In the genomic region with DNA sequence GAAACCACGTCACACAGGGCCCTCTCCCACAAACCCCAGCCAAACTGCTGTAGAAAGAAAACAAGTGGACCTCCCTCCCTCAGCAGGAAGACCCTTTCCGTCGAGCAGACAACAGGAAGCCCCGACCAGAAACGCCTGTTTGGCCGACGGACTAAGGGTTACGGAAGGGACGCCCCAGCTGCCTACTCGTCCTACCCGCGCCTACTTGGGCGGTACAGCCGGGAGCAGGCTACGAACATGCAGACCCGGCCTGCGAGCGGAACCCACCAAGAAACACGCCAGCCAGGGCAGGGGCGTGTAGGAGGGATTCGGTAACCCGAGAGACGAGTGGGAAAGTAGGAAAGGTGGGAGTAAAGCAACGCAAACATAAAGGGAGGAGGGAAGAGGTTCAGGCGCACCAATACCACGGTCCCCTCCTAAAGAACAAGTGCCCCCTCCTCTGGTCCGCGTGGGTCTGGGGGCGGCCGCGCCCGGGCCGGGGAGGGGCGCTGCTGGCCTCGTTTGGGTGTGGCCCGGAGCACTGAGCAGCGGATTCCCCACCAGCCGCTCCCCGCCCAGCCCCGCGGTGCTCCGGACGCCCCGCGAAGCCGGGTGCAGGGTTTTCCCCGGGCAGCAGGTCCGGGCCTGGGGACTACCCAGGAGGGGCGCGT, we compare ENCODE assay signal across 8 cellular contexts. TPM values are rescaled to one million over a fixed set of nuclear protein-coding genes. Genes with fewer than 3 reads are reported as not detected.
DNase-seq lines count a peak whose midpoint lies in the region; ATAC-seq and TF ChIP-seq lines count a peak whose summit lies in the region.

No MANE protein-coding gene starts in this region.

- peaks cover 13% of the 10 kb centered on the region for H3F3A ChIP-seq in DOHH2 (ENCODE audit: control insufficient read depth, insufficient read depth)

- H3K9me3 Mint-ChIP-seq in activated T-helper 2 cell treated with anti-CD3 and anti-CD28 coated beads, Interferon-gamma antibody, Interleukin-2, Interleukin-4, amounts not matched to agents 10 μg/mL and 5 μg/mL and 100 μg/mL, durations not matched to agents 14 hours and 24 hours and 36 hours = no peaks in the 10 kb centered on the region

- peak overlapping the region; percentile 29 for H3K27ac ChIP-seq in DOHH2 (ENCODE audit: low read depth, low read length)

- peak overlapping the region; percentile 96 for H3K4me3 Mint-ChIP-seq in activated T-helper 2 cell treated with anti-CD3 and anti-CD28 coated beads, Interferon-gamma antibody, Interleukin-2, Interleukin-4, amounts not matched to agents 10 μg/mL and 5 μg/mL and 100 μg/mL, durations not matched to agents 14 hours and 24 hours and 36 hours (ENCODE audit: low read depth)

- H4K20me1 ChIP-seq in DOHH2 (ENCODE audit: control insufficient read depth, insufficient read depth, low read depth, low read length) = 0 out of 2 replicates have a peak, but pooled peaks cover 10% of the 10 kb centered on the region

- peaks cover 40% of the 10 kb centered on the region for H3K36me3 Mint-ChIP-seq in activated T-helper 2 cell treated with anti-CD3 and anti-CD28 coated beads, Interferon-gamma antibody, Interleukin-2, Interleukin-4, amounts not matched to agents 10 μg/mL and 5 μg/mL and 100 μg/mL, durations not matched to agents 14 hours and 24 hours and 36 hours (ENCODE audit: low read depth)

- peaks cover 15% of the 10 kb centered on the region for H3K36me3 ChIP-seq in DOHH2 (ENCODE audit: control insufficient read depth, low read length)

- DNase-seq in NCI-H748 (lab: John Stamatoyannopoulos, UW; ENCODE audit: unreplicated experiment) (peak; percentile 49), glomerular visceral epithelial cell (ENCODE audit: extremely low spot score) (peak; percentile 56), retina (peak; percentile 56), inferior parietal cortex (ENCODE audit: extremely low spot score) (no peak)
- peak; percentile 39 for DNase-seq in activated T-helper 2 cell treated with anti-CD3 and anti-CD28 coated beads, Interferon-gamma antibody, Interleukin-2, Interleukin-4, amounts not matched to agents 10 μg/mL and 5 μg/mL and 100 μg/mL, durations not matched to agents 14 hours and 24 hours and 36 hours (ENCODE audit: low spot score)

- H3K27me3 Mint-ChIP-seq in activated T-helper 2 cell treated with anti-CD3 and anti-CD28 coated beads, Interferon-gamma antibody, Interleukin-2, Interleukin-4, amounts not matched to agents 10 μg/mL and 5 μg/mL and 100 μg/mL, durations not matched to agents 14 hours and 24 hours and 36 hours (ENCODE audit: low read depth) = no peaks in the 10 kb centered on the region

- H3K4me1 ChIP-seq in DOHH2 (ENCODE audit: control insufficient read depth, low read length) = peaks cover 67% of the 10 kb centered on the region

- H3K27me3 ChIP-seq in DOHH2 (ENCODE audit: control insufficient read depth, low read length) = no peaks in the 10 kb centered on the region

- intact Hi-C loops in activated T-helper 2 cell treated with anti-CD3 and anti-CD28 coated beads, Interferon-gamma antibody, Interleukin-2, Interleukin-4, amounts not matched to agents 10 μg/mL and 5 μg/mL and 100 μg/mL, durations not matched to agents 14 hours and 24 hours and 36 hours (cut with micrococcal nuclease) = loop anchor here (1.0 to 5.0 kb wide), 2 partner anchors 8 to 156 kb away; a partner anchor contains a TSS

- peaks cover 58% of the 10 kb centered on the region for H3K79me2 ChIP-seq in DOHH2 (ENCODE audit: control insufficient read depth, low read length)

- H3K9me2 ChIP-seq in DOHH2 (replicated peaks; ENCODE audit: control insufficient read depth, low read length) = no peaks in the 10 kb centered on the region

- peaks cover 54% of the 10 kb centered on the region for H3K4me1 Mint-ChIP-seq in activated T-helper 2 cell treated with anti-CD3 and anti-CD28 coated beads, Interferon-gamma antibody, Interleukin-2, Interleukin-4, amounts not matched to agents 10 μg/mL and 5 μg/mL and 100 μg/mL, durations not matched to agents 14 hours and 24 hours and 36 hours (ENCODE audit: low read depth)

- no peak for ATAC-seq in HG02970 (IDR thresholded peaks at IDR 0.05; ENCODE audit: low FRiP score, unreplicated experiment)
- ATAC-seq in GM18511 (IDR thresholded peaks at IDR 0.05; ENCODE audit: unreplicated experiment) = no peak

- no peak for TF ChIP-seq CTCF in DOHH2 (IDR thresholded peaks at IDR 0.05; ENCODE audit: low read depth, low read length, poor library complexity, severe bottlenecking)

- H3K4me2 ChIP-seq in DOHH2 (ENCODE audit: low read length) = peak overlapping the region; percentile 85

- peak overlapping the region; percentile 96 for H3K27ac Mint-ChIP-seq in activated T-helper 2 cell treated with anti-CD3 and anti-CD28 coated beads, Interferon-gamma antibody, Interleukin-2, Interleukin-4, amounts not matched to agents 10 μg/mL and 5 μg/mL and 100 μg/mL, durations not matched to agents 14 hours and 24 hours and 36 hours

- H3K9me3 ChIP-seq in DOHH2 (ENCODE audit: control insufficient read depth, insufficient read depth, low read length) = no peaks in the 10 kb centered on the region

- peak overlapping the region; percentile 91 for H3K4me3 ChIP-seq in DOHH2 (ENCODE audit: low read length)

RNA-seq across cellular contexts. Expression of a gene that starts 0.5 kb away (rescaled TPM):
- 145 and 160 TPM in 2 replicates for total RNA-seq in activated T-helper 2 cell treated with anti-CD3 and anti-CD28 coated beads, Interferon-gamma antibody, Interleukin-2, Interleukin-4, amounts not matched to agents 10 μg/mL and 5 μg/mL and 100 μg/mL, durations not matched to agents 14 hours and 24 hours and 36 hours

RNA-seq across cellular contexts. Expression of a gene that starts 43.6 kb away (rescaled TPM):
- 277 and 295 TPM in 2 replicates for total RNA-seq in activated T-helper 2 cell treated with anti-CD3 and anti-CD28 coated beads, Interferon-gamma antibody, Interleukin-2, Interleukin-4, amounts not matched to agents 10 μg/mL and 5 μg/mL and 100 μg/mL, durations not matched to agents 14 hours and 24 hours and 36 hours
